ENCODE assay signal across 27 cellular contexts in genomic region chr18:48218285-48219022, GRCh38.
"Had no signal": no experiment of that assay in that cellular context is flagged by ENCODE, and none has a peak within 500 bp of the region (broad histone marks: within the 10 kb centered on the region; RNA-seq: fewer than 3 reads in every experiment).

No MANE protein-coding gene starts in this region.

- H3K36me3 ChIP-seq: brain microvascular endothelial cell, cardiac muscle cell, MG63 had no signal

- DNase-seq: activated CD4-positive, alpha-beta T cell treated with anti-CD3 and anti-CD28 coated beads for 4 hours; activated CD4-positive, alpha-beta T cell treated with anti-CD3 and anti-CD28 coated beads, Interleukin-2, amount 50 U/mL, for 4 hours; activated CD8-positive, alpha-beta memory T cell treated with anti-CD3 and anti-CD28 coated beads for 24 hours; activated effector memory CD4-positive, alpha-beta T cell treated with anti-CD3 and anti-CD28 coated beads, Interleukin-2, amount 50 U/mL, for 16 hours; activated naive CD4-positive, alpha-beta T cell treated with Interleukin-2 at 50 U/mL for 16 hours; activated naive CD8-positive, alpha-beta T cell treated with anti-CD3 and anti-CD28 coated beads, Interleukin-2, amount 50 U/mL, for 24 hours; activated T-cell treated with anti-CD3 and anti-CD28 coated beads, Interleukin-2, amount 50 U/mL, for 4 hours; amygdala; brain microvascular endothelial cell; cerebellar nuclear complex; MG63; MV-4-11; NCI-H1092 treated with DMSO at 0.1 percent for 48 hours; NCI-H1417 treated with DMSO at 0.1 percent for 48 hours; NCI-H1694; NCI-H2029; NCI-H510A treated with DMSO at 0.1 percent for 48 hours; NCI-H69; NK-92 treated with Interleukin-12 subunit alpha and Interleukin-12 subunit beta, amount 100 ng/mL, for 24 hours; OCI-M1; RPMI8226 had no signal

- H3K9me3 Mint-ChIP-seq: activated naive CD4-positive, alpha-beta T cell treated with anti-CD3 and anti-CD28 coated beads, Interleukin-2, amount 50 U/mL, for 72 hours; activated naive CD8-positive, alpha-beta T cell treated with anti-CD3 and anti-CD28 coated beads, Interleukin-2, amount 50 U/mL, for 24 hours; activated T-cell treated with anti-CD3 and anti-CD28 coated beads, Interleukin-2, amount 50 U/mL, for 4 hours had no signal

- H3K27me3 ChIP-seq: brain microvascular endothelial cell, cardiac muscle cell, MG63 had no signal

- H3K4me1 Mint-ChIP-seq: activated naive CD8-positive, alpha-beta T cell treated with anti-CD3 and anti-CD28 coated beads, Interleukin-2, amount 50 U/mL, for 24 hours had no signal

- H3K4me3 ChIP-seq: cardiac muscle cell, MG63, SK-N-MC had no signal

- H3K27me3 Mint-ChIP-seq: activated naive CD8-positive, alpha-beta T cell treated with anti-CD3 and anti-CD28 coated beads, Interleukin-2, amount 50 U/mL, for 24 hours had no signal

- H3K36me3 Mint-ChIP-seq: activated naive CD4-positive, alpha-beta T cell treated with anti-CD3 and anti-CD28 coated beads, Interleukin-2, amount 50 U/mL, for 72 hours had no signal

- H3K27ac ChIP-seq: brain microvascular endothelial cell, KMS-11, SK-N-MC had no signal

- H3K27ac Mint-ChIP-seq: activated naive CD8-positive, alpha-beta T cell treated with anti-CD3 and anti-CD28 coated beads, Interleukin-2, amount 50 U/mL, for 24 hours had no signal

- ATAC-seq: activated naive CD4-positive, alpha-beta T cell treated with anti-CD3 and anti-CD28 coated beads, Interleukin-2, amount 50 U/mL, for 72 hours; activated naive CD8-positive, alpha-beta T cell treated with anti-CD3 and anti-CD28 coated beads, Interleukin-2, amount 50 U/mL, for 24 hours; activated T-cell treated with anti-CD3 and anti-CD28 coated beads, Interleukin-2, amount 50 U/mL, for 4 hours; Panc1; Right ventricle myocardium inferior had no signal

- H3K9me3 ChIP-seq: MG63 had no signal

- H3K4me3 Mint-ChIP-seq: activated naive CD8-positive, alpha-beta T cell treated with anti-CD3 and anti-CD28 coated beads, Interleukin-2, amount 50 U/mL, for 24 hours; activated T-cell treated with anti-CD3 and anti-CD28 coated beads, Interleukin-2, amount 50 U/mL, for 4 hours had no signal
